30 cellular contexts compared by ENCODE assay signal in genomic region chrX:13638826-13639225, GRCh38.
"Had no signal": no experiment of that assay in that cellular context is flagged by ENCODE, and none has a peak within 500 bp of the region (broad histone marks: within the 10 kb centered on the region; RNA-seq: fewer than 3 reads in every experiment).

No MANE protein-coding gene starts in this region.

- H3K4me1 ChIP-seq: SJCRH30 had no signal

- H3K4me3 Mint-ChIP-seq: activated CD8-positive, alpha-beta T cell treated with anti-CD3 and anti-CD28 coated beads, Interleukin-2, amount 10 ng/mL, durations not matched to agents 7 days and 5 days; activated naive CD4-positive, alpha-beta T cell treated with anti-CD3 and anti-CD28 coated beads, Interleukin-2, amount 50 U/mL, for 24 hours; activated T-cell treated with anti-CD3 and anti-CD28 coated beads, Interleukin-2, amount 50 U/mL, for 24 hours; activated T-helper 1 cell treated with anti-CD3 and anti-CD28 coated beads, Interleukin-12 subunit alpha, Interleukin-12 subunit beta, Interleukin-2, Interleukin-4 antibody, amounts not matched to agents 30 ng/mL and 10 ng/mL and 1 ng/mL, durations not matched to agents 14 hours and 24 hours and 36 hours; WTC11 had no signal

- DNase-seq: activated CD4-positive, alpha-beta T cell treated with anti-CD3 and anti-CD28 coated beads for 48 hours; activated CD4-positive, alpha-beta T cell treated with anti-CD3 and anti-CD28 coated beads, Interleukin-2, amount 50 U/mL, for 4 hours; activated CD4-positive, CD25-positive, alpha-beta regulatory T cell treated with anti-CD3 and anti-CD28 coated beads, Interleukin-2, amount 50 U/mL, for 72 hours; activated CD8-positive, alpha-beta T cell treated with anti-CD3 and anti-CD28 coated beads, Interleukin-2, amount 10 ng/mL, durations not matched to agents 7 days and 5 days; activated effector memory CD4-positive, alpha-beta T cell treated with Interleukin-2 at 50 U/mL for 16 hours; activated naive CD4-positive, alpha-beta T cell; activated T-cell treated with anti-CD3 and anti-CD28 coated beads, Interleukin-2, amount 50 U/mL, for 24 hours; amniotic stem cell; brain microvascular endothelial cell; Karpas-422; MM.1S; NCI-H1105; NCI-H1436; NCI-H1694 treated with DMSO at 0.1 percent for 48 hours; NCI-H2029 treated with DMSO at 0.1 percent for 48 hours; NCI-H345; NCI-H510A; NCI-H526 treated with DMSO at 0.1 percent for 48 hours; NCI-H82; OCI-M1; Right ventricle myocardium superior; SJCRH30; SK-N-SH had no signal

- H3K27ac Mint-ChIP-seq: activated CD8-positive, alpha-beta T cell treated with anti-CD3 and anti-CD28 coated beads, Interleukin-2, amount 10 ng/mL, durations not matched to agents 7 days and 5 days; activated naive CD4-positive, alpha-beta T cell treated with anti-CD3 and anti-CD28 coated beads, Interleukin-2, amount 50 U/mL, for 24 hours; activated T-cell treated with anti-CD3 and anti-CD28 coated beads, Interleukin-2, amount 50 U/mL, for 24 hours; activated T-helper 1 cell treated with anti-CD3 and anti-CD28 coated beads, Interleukin-12 subunit alpha, Interleukin-12 subunit beta, Interleukin-2, Interleukin-4 antibody, amounts not matched to agents 30 ng/mL and 10 ng/mL and 1 ng/mL, durations not matched to agents 14 hours and 24 hours and 36 hours; WTC11 had no signal

- H3K4me2 ChIP-seq: SK-N-SH had no signal

- H3K27me3 ChIP-seq: brain microvascular endothelial cell, cardiac muscle cell, SJCRH30 had no signal

- H3K4me1 Mint-ChIP-seq: activated naive CD4-positive, alpha-beta T cell treated with anti-CD3 and anti-CD28 coated beads, Interleukin-2, amount 50 U/mL, for 24 hours; WTC11 had no signal

- H3K27ac ChIP-seq: brain microvascular endothelial cell, cardiac muscle cell, RWPE1, SJCRH30 had no signal

- ATAC-seq: activated CD8-positive, alpha-beta T cell treated with anti-CD3 and anti-CD28 coated beads, Interleukin-2, amount 10 ng/mL, durations not matched to agents 7 days and 5 days; K562; Panc1; WTC11 had no signal

- FAIRE-seq: K562 had no signal

- H3K4me3 ChIP-seq: cardiac muscle cell, K562, SJCRH30 had no signal

- H3K36me3 ChIP-seq: brain microvascular endothelial cell, cardiac muscle cell, SJCRH30 had no signal

- H3K27me3 Mint-ChIP-seq: activated naive CD4-positive, alpha-beta T cell treated with anti-CD3 and anti-CD28 coated beads, Interleukin-2, amount 50 U/mL, for 24 hours had no signal
